In the genomic region with DNA sequence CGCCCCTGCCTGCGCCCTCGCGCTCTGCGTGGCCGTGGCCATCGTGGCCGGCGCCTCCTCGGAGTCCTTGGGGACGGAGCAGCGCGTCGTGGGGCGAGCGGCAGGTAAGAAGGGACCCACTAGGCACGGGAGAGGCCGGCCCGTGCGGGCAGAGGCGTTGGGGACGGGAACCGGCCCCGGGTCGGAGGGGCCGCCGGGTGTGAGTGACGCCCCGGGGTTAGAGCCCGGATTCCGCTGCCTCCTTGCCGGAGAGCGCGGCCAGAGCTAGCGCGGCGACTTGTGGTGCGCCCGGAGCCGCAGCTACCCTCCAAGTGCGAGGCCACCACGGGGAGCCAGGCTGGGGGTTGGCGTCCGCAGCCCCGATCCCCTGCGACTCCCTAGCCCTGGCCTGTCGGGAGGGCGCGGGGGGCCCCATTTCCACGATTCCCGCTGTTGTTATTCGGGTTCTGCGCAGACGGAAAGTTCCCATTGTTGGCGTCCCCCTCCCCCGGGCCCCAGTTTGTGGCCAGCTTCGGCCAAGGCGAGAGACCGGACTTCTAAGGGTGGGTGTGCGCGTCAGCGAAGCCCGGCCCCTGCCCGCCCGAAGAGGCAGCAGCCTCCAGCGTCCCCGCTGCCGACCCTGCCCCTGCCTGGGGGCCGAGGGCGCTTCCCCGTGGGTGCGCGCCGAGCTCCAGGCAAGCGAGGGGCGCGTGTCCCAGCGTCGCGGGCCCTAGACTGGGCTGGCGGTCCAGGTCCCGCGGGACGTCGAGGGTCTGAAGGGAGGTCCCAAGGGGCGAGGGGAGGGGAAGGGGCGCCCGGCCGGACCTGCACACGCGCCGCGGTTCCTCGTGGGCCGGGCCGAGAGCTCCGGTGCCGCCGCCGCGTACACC, we compare ENCODE assay signal across 10 cellular contexts. TPM values are rescaled to one million over a fixed set of nuclear protein-coding genes. Genes with fewer than 3 reads are reported as not detected.
DNase-seq lines count a peak whose midpoint lies in the region; ATAC-seq, FAIRE-seq and TF ChIP-seq lines count a peak whose summit lies in the region.
"Had no signal": no experiment of that assay in that cellular context is flagged by ENCODE, and none has a peak within 500 bp of the region (broad histone marks: within the 10 kb centered on the region; RNA-seq: fewer than 3 reads in every experiment).

No MANE protein-coding gene starts in this region.

- H3K9me3 ChIP-seq in HepG2 (ENCODE audit: low read length) (no peaks in the 10 kb centered on the region), upper lobe of right lung (no peaks in the 10 kb centered on the region)

- H2AFZ ChIP-seq in HepG2 (ENCODE audit: low read length): no peak overlapping the region

- peak overlapping the region; percentile 94 for H3K9ac ChIP-seq in HepG2 (ENCODE audit: insufficient read depth, low read depth, low read length)

- H3K27me3 ChIP-seq in HepG2 (ENCODE audit: control insufficient read depth in 1 of 2, insufficient read depth in 2 of 2, low read length in 2 of 2): peaks cover 7 to 22% of the 10 kb centered on the region in 2 experiments; a peak in 4 of 5 replicates
- H3K27me3 ChIP-seq in upper lobe of right lung: peaks cover 28% of the 10 kb centered on the region

- H3K4me3 Mint-ChIP-seq in stimulated activated memory B cell treated with anti-CD40 and anti-IgM and Interleukin-4, amounts not matched to agents 10 μg/mL and 1 μg/mL and 100 μg/mL, for 72 hours: no peak overlapping the region
- H3K4me3 Mint-ChIP-seq: activated CD8-positive, alpha-beta T cell treated with anti-CD3 and anti-CD28 coated beads for 36 hours had no signal

- DNase-seq in activated T-cell treated with anti-CD3 and anti-CD28 coated beads, Interleukin-2, amount 50 U/mL, for 1 hour: peak; percentile 24
- no peak for DNase-seq in activated T-cell treated with anti-CD3 and anti-CD28 coated beads for 4 hours
- peak; percentile 60 for DNase-seq in astrocyte of the hippocampus (ENCODE audit: low read depth, low spot score)
- no peak for DNase-seq in HepG2 (ENCODE audit: low spot score)
- DNase-seq in upper lobe of right lung: no peak
- DNase-seq in activated effector memory CD4-positive, alpha-beta T cell treated with Interleukin-2 at 50 U/mL for 16 hours: no peak
- no peak for DNase-seq in putamen (ENCODE audit: low spot score)

- peaks cover 8% of the 10 kb centered on the region for H4K20me1 ChIP-seq in HepG2 (ENCODE audit: insufficient read depth, low read length)

- H3K27ac Mint-ChIP-seq in stimulated activated memory B cell treated with anti-CD40 and anti-IgM and Interleukin-4, amounts not matched to agents 10 μg/mL and 1 μg/mL and 100 μg/mL, for 72 hours: no peak overlapping the region
- H3K27ac Mint-ChIP-seq: activated CD8-positive, alpha-beta T cell treated with anti-CD3 and anti-CD28 coated beads for 36 hours; naive B cell had no signal

- H3K27me3 Mint-ChIP-seq in stimulated activated memory B cell treated with anti-CD40 and anti-IgM and Interleukin-4, amounts not matched to agents 10 μg/mL and 1 μg/mL and 100 μg/mL, for 72 hours: peaks cover 42% of the 10 kb centered on the region

- in situ Hi-C loops in HepG2 (cut with HindIII; ENCODE audit: extremely low pct_ligation_motif_present, low pct_unique_long_range_greater_than_20kb): no loop called here

- peak overlapping the region; percentile 74 for H3K4me2 ChIP-seq in HepG2 (ENCODE audit: low read depth, low read length)

- ATAC-seq in HepG2 (no peak), upper lobe of right lung (no peak)
- ATAC-seq in stimulated activated memory B cell treated with anti-CD40 and anti-IgM and Interleukin-4, amounts not matched to agents 10 μg/mL and 1 μg/mL and 100 μg/mL, for 72 hours: no peak

- no peak for FAIRE-seq in HepG2 (lab: Jason Lieb, UNC)

- H3K27ac ChIP-seq in HepG2 (ENCODE audit: extremely low read length, insufficient read depth, low read length): peak overlapping the region; percentile 92
- peak overlapping the region; percentile 36 for H3K27ac ChIP-seq in upper lobe of right lung

- TF ChIP-seq EP300 in HepG2 (IDR thresholded peaks at IDR 0.05; ENCODE audit: low read depth in 2 of 2, low read length in 2 of 2): no peak
- TF ChIP-seq EP300 in HepG2 (CRISPR knock-in tag; IDR thresholded peaks at IDR 0.05; ENCODE audit: borderline replicate concordance): no peak

- TF ChIP-seq CTCF in HepG2 (CRISPR knock-in tag; IDR thresholded peaks at IDR 0.05) (no peak), upper lobe of right lung (IDR thresholded peaks at IDR 0.05) (no peak)

- no peak for TF ChIP-seq POLR2A in HepG2 (IDR thresholded peaks at IDR 0.05; ENCODE audit: insufficient read depth in 1 of 2, low read depth in 2 of 2, low read length in 2 of 2)

- CTCF ChIA-PET in HepG2 (lab: Yijun Ruan, JAX; ENCODE audit: low intra/inter-chr PET ratio, low total read pairs): interaction anchor here (1.3 to 3.3 kb wide), 2 partner anchors 16 to 48 kb away, joined by 3 to 11 read pairs; no protein-coding TSS in a partner anchor

- H3K4me1 Mint-ChIP-seq in stimulated activated memory B cell treated with anti-CD40 and anti-IgM and Interleukin-4, amounts not matched to agents 10 μg/mL and 1 μg/mL and 100 μg/mL, for 72 hours: peaks cover 6% of the 10 kb centered on the region

- H3K4me1 ChIP-seq in HepG2 (ENCODE audit: insufficient read depth, low read length) (peaks cover 71% of the 10 kb centered on the region), upper lobe of right lung (peaks cover 18% of the 10 kb centered on the region)

- POLR2A ChIA-PET in HepG2 (lab: Yijun Ruan, JAX): interaction anchor here (3.1 to 28.6 kb wide), 5 partner anchors 7 to 46 kb away, joined by 23 to 1258 read pairs (median 48); no protein-coding TSS in a partner anchor

- H3K79me2 ChIP-seq in HepG2 (ENCODE audit: insufficient read depth, low read length): peaks cover 46% of the 10 kb centered on the region

- WGBS in HepG2 (ENCODE audit: low lambda C conversion rate): no CpG with 5 or more reads among the region's 101 CpGs

- H3K4me3 ChIP-seq in HepG2 (replicated peaks in 1 of 3; ENCODE audit: insufficient read depth in 1 of 3, low read depth in 2 of 3, low read length in 3 of 3) (peak overlapping the region; percentile 94 to 98 (median 95)), upper lobe of right lung (peak overlapping the region; percentile 57)

- H3K36me3 Mint-ChIP-seq in stimulated activated memory B cell treated with anti-CD40 and anti-IgM and Interleukin-4, amounts not matched to agents 10 μg/mL and 1 μg/mL and 100 μg/mL, for 72 hours: no peaks in the 10 kb centered on the region
- H3K36me3 Mint-ChIP-seq: naive B cell had no signal

- no peaks in the 10 kb centered on the region for H3K9me3 Mint-ChIP-seq in stimulated activated memory B cell treated with anti-CD40 and anti-IgM and Interleukin-4, amounts not matched to agents 10 μg/mL and 1 μg/mL and 100 μg/mL, for 72 hours
- H3K9me3 Mint-ChIP-seq: activated CD8-positive, alpha-beta T cell treated with anti-CD3 and anti-CD28 coated beads for 36 hours; naive B cell had no signal

- H3K36me3 ChIP-seq in HepG2 (replicated peaks in 1 of 2; ENCODE audit: control insufficient read depth in 1 of 2, insufficient read depth in 2 of 2, low read length in 2 of 2): peaks cover 2 to 7% of the 10 kb centered on the region in 2 experiments; a peak in 2 of 5 replicates
- no peaks in the 10 kb centered on the region for H3K36me3 ChIP-seq in upper lobe of right lung

- TF ChIP-seq RAD21 in HepG2 (CRISPR knock-in tag; IDR thresholded peaks at IDR 0.05): no peak

- intact Hi-C loops in HepG2 (cut with micrococcal nuclease; ENCODE audit: unreplicated experiment) (loop anchor here (2.0 kb wide), 1 partner anchor 17 kb away; no protein-coding TSS in a partner anchor), upper lobe of right lung (cut with DNase I) (no loop called here)

- TSS peak; percentile 46 for BruUV-seq in HepG2 (replicated peaks; lab: Mats Ljungman, UMichigan)

TF ChIP-seq in HepG2, 621 proteins besides CTCF, POLR2A, EP300 and RAD21 (continues in another document):
- TF ChIP-seq, protein P1, sequence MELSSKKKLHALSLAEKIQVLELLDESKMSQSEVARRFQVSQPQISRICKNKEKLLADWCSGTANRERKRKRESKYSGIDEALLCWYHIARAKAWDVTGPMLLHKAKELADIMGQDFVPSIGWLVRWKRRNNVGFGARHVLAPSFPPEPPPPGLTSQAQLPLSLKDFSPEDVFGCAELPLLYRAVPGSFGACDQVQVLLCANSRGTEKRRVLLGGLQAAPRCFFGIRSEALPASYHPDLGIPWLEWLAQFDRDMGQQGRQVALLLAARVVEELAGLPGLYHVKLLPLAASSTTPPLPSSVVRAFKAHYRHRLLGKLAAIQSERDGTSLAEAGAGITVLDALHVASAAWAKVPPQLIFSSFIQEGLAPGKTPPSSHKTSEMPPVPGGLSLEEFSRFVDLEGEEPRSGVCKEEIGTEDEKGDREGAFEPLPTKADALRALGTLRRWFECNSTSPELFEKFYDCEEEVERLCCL (CRISPR knock-in tag; IDR thresholded peaks at IDR 0.05; ENCODE audit: borderline replicate concordance): no peak
- TF ChIP-seq ZNF619 (CRISPR knock-in tag; IDR thresholded peaks at IDR 0.05): no peak

RNA-seq across cellular contexts. Expression of gene FGFR3, which starts 1.1 kb away (rescaled TPM):
- total RNA-seq in HepG2 (2016; rRNA removed; fragmentation: Illumina TruSeq; extraction: Trizol) (40.2 and 103 TPM in 2 replicates), upper lobe of right lung (32.1 TPM)
- 18.3 and 22.4 TPM in 2 replicates for total RNA-seq in HepG2 (2016; cell fraction: cytosol; rRNA removed; fragmentation: Illumina TruSeq; extraction: Trizol; ENCODE audit: low read depth)
- total RNA-seq in HepG2 (2016; cell fraction: insoluble cytoplasmic fraction; rRNA removed; fragmentation: Illumina TruSeq; extraction: Trizol): 38.7 and 106 TPM in 2 replicates
- 39.4 and 45.4 TPM in 2 replicates for total RNA-seq in HepG2 (2016; cell fraction: membrane; rRNA removed; fragmentation: Illumina TruSeq; extraction: Trizol)
- total RNA-seq in HepG2 (2016; cell fraction: nucleus; rRNA removed; fragmentation: Illumina TruSeq; extraction: Trizol): 114 and 144 TPM in 2 replicates
- 109 and 159 TPM in 2 replicates for polyA plus RNA-seq in HepG2 (2011; rRNA removed)
- 87.8 and 132 TPM in 2 replicates for polyA plus RNA-seq in HepG2 (2011; cell fraction: cytosol; rRNA removed)
- 914 and 1,354 TPM in 2 replicates for polyA plus RNA-seq in HepG2 (2011; cell fraction: nucleus; rRNA removed)
- 127 and 140 TPM in 2 replicates for polyA plus RNA-seq in HepG2 (2012)
- 6.7 and 7.6 TPM in 2 replicates for polyA plus RNA-seq in HepG2 (2016; cell fraction: cytosol; fragmentation: Illumina TruSeq; extraction: Trizol; ENCODE audit: low read depth)
- 36.5 and 42.1 TPM in 2 replicates for polyA plus RNA-seq in HepG2 (2016; cell fraction: insoluble cytoplasmic fraction; fragmentation: Illumina TruSeq; extraction: Trizol; ENCODE audit: low read depth)
- polyA plus RNA-seq in HepG2 (2016; cell fraction: membrane; fragmentation: Illumina TruSeq; extraction: Trizol; ENCODE audit: low read depth): 24.3 and 24.6 TPM in 2 replicates
- polyA plus RNA-seq in HepG2 (2016; cell fraction: nucleus; fragmentation: Illumina TruSeq; extraction: Trizol; ENCODE audit: insufficient read depth, low read depth): 393 and 407 TPM in 2 replicates
- 7.3 and 222 TPM in 2 replicates for polyA minus RNA-seq in HepG2 (2011; rRNA and poly(A)+ RNA removed; ENCODE audit: low replicate concordance)
- polyA minus RNA-seq in HepG2 (2011; cell fraction: cytosol; rRNA and poly(A)+ RNA removed): 97.8 and 100 TPM in 2 replicates
- 130 and 153 TPM in 2 replicates for polyA minus RNA-seq in HepG2 (2011; cell fraction: nucleus; rRNA and poly(A)+ RNA removed)

Comparison
In these comparisons a context has a peak if more than half of its experiments do, and no peak if none do; other contexts are left out.
1. DNase-seq: peak in activated T-cell treated with anti-CD3 and anti-CD28 coated beads, Interleukin-2, amount 50 U/mL, for 1 hour (single experiment) and astrocyte of the hippocampus (single experiment); none in activated T-cell treated with anti-CD3 and anti-CD28 coated beads for 4 hours (single experiment), HepG2 (single experiment), upper lobe of right lung (single experiment), activated effector memory CD4-positive, alpha-beta T cell treated with Interleukin-2 at 50 U/mL for 16 hours (single experiment) and putamen (single experiment).